9 cellular contexts compared by ENCODE assay signal in genomic region chr2:137952586-137953129, GRCh38. TPM values are rescaled to one million over a fixed set of nuclear protein-coding genes. Genes with fewer than 3 reads are reported as not detected.
A peak's percentile ranks its signal among the peaks of the same experiment; 100 is the strongest.
DNase-seq lines count a peak whose midpoint lies in the region; ATAC-seq, FAIRE-seq and TF ChIP-seq lines count a peak whose summit lies in the region.
"Had no signal": no experiment of that assay in that cellular context is flagged by ENCODE, and none has a peak within 500 bp of the region (broad histone marks: within the 10 kb centered on the region; RNA-seq: fewer than 3 reads in every experiment).

No MANE protein-coding gene starts in this region.

- ATAC-seq in right cardiac atrium (no peak), HG03139 (IDR thresholded peaks at IDR 0.05; ENCODE audit: unreplicated experiment) (no peak)

- no peaks in the 10 kb centered on the region for H3K4me1 ChIP-seq in left ventricle myocardium inferior
- H3K4me1 ChIP-seq in right cardiac atrium (ENCODE audit: control insufficient read depth, insufficient read depth, low read length) = no peaks in the 10 kb centered on the region
- H3K4me1 ChIP-seq in kidney (ENCODE audit: control insufficient read depth in 1 of 2, insufficient read depth in 1 of 2, low read depth in 1 of 2, low read length in 2 of 2) = peaks cover 0 to 27% of the 10 kb centered on the region in 2 donors
- H3K4me1 ChIP-seq in uterus = no peaks in the 10 kb centered on the region

- no peak for TF ChIP-seq POLR2A in uterus (IDR thresholded peaks at IDR 0.05)

- no peak overlapping the region for H3K27ac ChIP-seq in left ventricle myocardium inferior (replicated peaks)
- no peak overlapping the region for H3K27ac ChIP-seq in right cardiac atrium (ENCODE audit: low read length)
- peak overlapping the region; percentile 61 to 80 for H3K27ac ChIP-seq in kidney (ENCODE audit: low read depth in 2 of 2, low read length in 2 of 2)
- peak overlapping the region; percentile 39 to 65 for H3K27ac ChIP-seq in uterus
- H3K27ac ChIP-seq: C4-2B had no signal

- no peak for FAIRE-seq in kidney (lab: Jason Lieb, UNC)

- H3K36me3 ChIP-seq in left ventricle myocardium inferior (no peaks in the 10 kb centered on the region), kidney (ENCODE audit: control insufficient read depth in 1 of 2, insufficient read depth in 2 of 2, low read length in 2 of 2) (no peaks in the 10 kb centered on the region), uterus (no peaks in the 10 kb centered on the region)

- DNase-seq in left ventricle myocardium inferior (no peak), right cardiac atrium (no peak), NCI-H2029 treated with DMSO at 0.1 percent for 48 hours (lab: John Stamatoyannopoulos, UW) (peak; percentile 46), kidney (no peak), uterus (peak in 1 of 2 donors; percentile 24), NCI-H2196 treated with DMSO at 0.1 percent for 48 hours (lab: John Stamatoyannopoulos, UW; ENCODE audit: unreplicated experiment) (no peak), HUDEP-2 (lab: John Stamatoyannopoulos, UW; ENCODE audit: unreplicated experiment in 76 of 76) (no peak)

- TF ChIP-seq CTCF in left ventricle myocardium inferior (IDR thresholded peaks at IDR 0.05; ENCODE audit: borderline replicate concordance) (no peak), kidney (IDR thresholded peaks at IDR 0.05; ENCODE audit: borderline replicate concordance, extremely low read depth, insufficient read depth) (no peak), uterus (IDR thresholded peaks at IDR 0.05) (no peak)

- 60% methylated on average over 9 of the region's 9 CpGs for WGBS in right cardiac atrium

- H3K4me3 ChIP-seq in left ventricle myocardium inferior (peak overlapping the region; percentile 36), right cardiac atrium (ENCODE audit: low read length) (no peak overlapping the region), kidney (ENCODE audit: low read length in 2 of 2) (peak overlapping the region; percentile 69 to 74), uterus (peak overlapping the region; percentile 19 to 25)

- intact Hi-C loops in left ventricle myocardium inferior (cut with micrococcal nuclease) = no loop called here
- intact Hi-C loops in right cardiac atrium (cut with DNase I) = loop anchor here in 1 of 4 donors (10.0 kb wide), 1 partner anchor 142 kb away; no protein-coding TSS in a partner anchor
- intact Hi-C loops in kidney (cut with DNase I) = no loop called here
- intact Hi-C loops in uterus (cut with DNase I; ENCODE audit: low total_unique reads) = no loop called here

- H3K9me3 ChIP-seq in left ventricle myocardium inferior (replicated peaks) (no peaks in the 10 kb centered on the region), right cardiac atrium (ENCODE audit: control insufficient read depth, low read length) (no peaks in the 10 kb centered on the region), kidney (ENCODE audit: control insufficient read depth in 1 of 2, low read length in 2 of 2) (no peaks in the 10 kb centered on the region), uterus (no peaks in the 10 kb centered on the region)

- H3K27me3 ChIP-seq in left ventricle myocardium inferior (ENCODE audit: low read depth) (no peaks in the 10 kb centered on the region), right cardiac atrium (ENCODE audit: control insufficient read depth, insufficient read depth) (no peaks in the 10 kb centered on the region), uterus (no peaks in the 10 kb centered on the region)

- H3K9ac ChIP-seq in kidney (ENCODE audit: low read length in 2 of 2) = peak overlapping the region; percentile 11 to 47

RNA-seq across cellular contexts. Expression of gene HNMT, which starts 11.6 kb away (rescaled TPM):
- total RNA-seq in left ventricle myocardium inferior (11.7 TPM), right cardiac atrium (10 to 100 TPM; 18.5 to 25.6 (median 23.8) TPM), kidney (61.6 TPM), uterus (100 to 1,000 TPM in 1 of 4 donors, 10 to 100 TPM in 3; 21.5 to 122 (median 60.4) TPM)
- polyA plus RNA-seq in right cardiac atrium (13.7 TPM), kidney (ENCODE audit: insufficient read depth, low read depth, low replicate concordance) (69.2 TPM)

Comparison
In these comparisons a context has a peak if more than half of its experiments do, and no peak if none do; other contexts are left out.
1. H3K27ac ChIP-seq: peak in kidney (2 of 2) and uterus (2 of 2); none in left ventricle myocardium inferior (single experiment) and right cardiac atrium (single experiment).